Comparison of ENCODE assay signal across 16 cellular contexts in genomic region chr7:41996381-41997035, GRCh38.
DNase-seq lines count a peak whose midpoint lies in the region; ATAC-seq and TF ChIP-seq lines count a peak whose summit lies in the region.
"Had no signal": no experiment of that assay in that cellular context is flagged by ENCODE, and none has a peak within 500 bp of the region (broad histone marks: within the 10 kb centered on the region; RNA-seq: fewer than 3 reads in every experiment).

No MANE protein-coding gene starts in this region.

- no peaks in the 10 kb centered on the region for H3K27me3 Mint-ChIP-seq in brain

- H3K9me3 ChIP-seq in ovary = no peaks in the 10 kb centered on the region

- H3K4me1 Mint-ChIP-seq in brain = peaks cover 96% of the 10 kb centered on the region

- no peak overlapping the region for H3K4me3 ChIP-seq in ovary

- TF ChIP-seq POLR2A in ovary (IDR thresholded peaks at IDR 0.05) = no peak

- 23 to 32% (median 28%) methylated on average over 4 of the region's 4 CpGs for WGBS in ovary, 3 donors

- intact Hi-C loops in ovary (cut with DNase I) = no loop called here

- no peaks in the 10 kb centered on the region for H3K9me3 Mint-ChIP-seq in brain
- H3K9me3 Mint-ChIP-seq: activated CD4-positive, alpha-beta memory T cell treated with anti-CD3 and anti-CD28 coated beads for 36 hours; activated naive CD4-positive, alpha-beta T cell treated with anti-CD3 and anti-CD28 coated beads, Interleukin-2, amount 50 U/mL, for 72 hours had no signal

- peaks cover 21% of the 10 kb centered on the region for H3K4me1 ChIP-seq in ovary (ENCODE audit: insufficient read depth)

- H3K27ac ChIP-seq in ovary = peak overlapping the region in 1 of 2 donors; percentile 15

- TF ChIP-seq EP300 in ovary (IDR thresholded peaks at IDR 0.05) = no peak

- no peak for ATAC-seq in GM18907 (IDR thresholded peaks at IDR 0.05; ENCODE audit: unreplicated experiment)
- ATAC-seq: activated naive CD4-positive, alpha-beta T cell treated with anti-CD3 and anti-CD28 coated beads, Interleukin-2, amount 50 U/mL, for 72 hours; HCT116; left lobe of liver; T-helper 17 cell had no signal

- peak overlapping the region; percentile 7 to 84 (median 51) for H3K27ac Mint-ChIP-seq in brain
- H3K27ac Mint-ChIP-seq: activated CD4-positive, alpha-beta memory T cell treated with anti-CD3 and anti-CD28 coated beads for 36 hours; activated naive CD4-positive, alpha-beta T cell treated with anti-CD3 and anti-CD28 coated beads, Interleukin-2, amount 50 U/mL, for 72 hours; progenitor cell of endocrine pancreas; T-helper 17 cell had no signal

- TF ChIP-seq CTCF in brain (conservative IDR thresholded peaks at IDR 0.05) (no peak), ovary (IDR thresholded peaks at IDR 0.05) (no peak)

- no peaks in the 10 kb centered on the region for H3K36me3 ChIP-seq in ovary

- H3K36me3 Mint-ChIP-seq in brain = peaks cover 20% of the 10 kb centered on the region
- H3K36me3 Mint-ChIP-seq: activated CD4-positive, alpha-beta memory T cell treated with anti-CD3 and anti-CD28 coated beads for 36 hours; activated naive CD4-positive, alpha-beta T cell treated with anti-CD3 and anti-CD28 coated beads, Interleukin-2, amount 50 U/mL, for 72 hours had no signal

- H3K27me3 ChIP-seq in ovary = no peaks in the 10 kb centered on the region

- DNase-seq in A172 (ENCODE audit: low spot score) = peak; percentile 81
- peak; percentile 26 for DNase-seq in HPDE6-E6E7 (ENCODE audit: extremely low spot score)
- DNase-seq in kidney glomerular epithelial cell (lab: John Stamatoyannopoulos, UW) = peak; percentile 85
- DNase-seq in ovary = no peak
- no peak for DNase-seq in mesenteric fat pad (ENCODE audit: low spot score)
- no peak for DNase-seq in inferior parietal cortex (ENCODE audit: extremely low spot score)
- DNase-seq: 8988T; activated CD4-positive, alpha-beta memory T cell treated with anti-CD3 and anti-CD28 coated beads for 36 hours; NCI-H526; T-helper 17 cell had no signal

- H3K4me3 Mint-ChIP-seq in brain = peak overlapping the region in 2 of 5 experiments; percentile 4 to 36
- H3K4me3 Mint-ChIP-seq: activated CD4-positive, alpha-beta memory T cell treated with anti-CD3 and anti-CD28 coated beads for 36 hours; T-helper 17 cell had no signal

Comparison
In these comparisons a context has a peak if more than half of its experiments do, and no peak if none do; other contexts are left out.
1. DNase-seq: peak in A172 (single experiment), HPDE6-E6E7 (single experiment) and kidney glomerular epithelial cell (single experiment); none in ovary (0 of 5), mesenteric fat pad (single experiment) and inferior parietal cortex (single experiment).